Comparison of ENCODE assay signal across 10 cellular contexts in the genomic region with DNA sequence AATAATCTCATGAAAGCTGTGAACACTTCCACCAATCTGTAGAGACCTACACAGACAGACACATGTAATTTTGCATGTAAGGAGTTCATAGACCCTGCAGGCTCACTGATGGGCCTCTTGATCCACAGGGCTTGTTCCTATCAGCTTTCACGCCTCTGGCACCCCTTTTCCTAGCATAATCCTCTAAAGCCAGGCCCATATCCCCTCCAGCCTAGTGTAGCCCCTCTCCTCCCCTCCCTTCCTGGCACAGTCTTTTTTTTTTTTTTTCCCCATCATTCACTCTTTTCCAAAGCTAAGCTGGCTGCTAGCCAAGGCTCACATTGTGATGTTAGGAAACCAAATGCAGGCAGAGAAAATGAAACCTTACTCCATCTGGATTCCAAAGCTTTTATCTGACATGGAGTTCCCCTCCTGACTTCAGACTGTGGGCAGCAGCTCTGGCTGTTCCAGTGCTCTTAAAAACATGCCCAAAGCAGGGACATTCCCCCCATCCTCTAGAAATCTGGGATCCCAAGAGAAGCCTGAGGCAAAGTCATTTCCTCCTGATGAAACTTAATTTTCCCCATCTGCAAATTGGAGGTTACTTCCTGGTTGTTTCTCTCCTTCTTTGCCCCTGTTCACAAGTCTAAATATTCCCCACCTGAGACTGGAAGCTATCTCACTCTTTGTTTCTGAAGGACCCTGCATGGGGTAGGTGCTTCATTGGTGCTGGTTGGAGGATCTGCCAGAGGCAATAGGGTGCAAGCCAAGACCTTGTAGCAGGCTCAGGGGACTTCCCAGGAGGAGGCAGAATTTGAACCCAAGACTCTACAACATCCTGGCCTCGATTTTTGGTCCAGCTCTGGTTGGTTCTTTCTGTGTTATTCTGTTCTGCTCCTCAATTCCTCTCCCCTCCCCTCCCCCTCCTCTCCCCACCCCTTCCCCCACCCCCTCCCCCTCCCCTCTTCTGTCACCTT. TPM values are rescaled to one million over a fixed set of nuclear protein-coding genes. Genes with fewer than 3 reads are reported as not detected.
DNase-seq lines count a peak whose midpoint lies in the region; ATAC-seq and TF ChIP-seq lines count a peak whose summit lies in the region.
"Had no signal": no experiment of that assay in that cellular context is flagged by ENCODE, and none has a peak within 500 bp of the region (broad histone marks: within the 10 kb centered on the region; RNA-seq: fewer than 3 reads in every experiment).

No MANE protein-coding gene starts in this region.

- peak overlapping the region; percentile 73 for H3K27ac ChIP-seq in brain microvascular endothelial cell
- H3K27ac ChIP-seq in RWPE1 = no peak overlapping the region

- in situ Hi-C loops in brain microvascular endothelial cell (cut with HindIII; ENCODE audit: low pct_ligation_motif_present, low sequenced_read_pairs) = no loop called here

- POLR2A ChIA-PET in RWPE1 (lab: Yijun Ruan, JAX; ENCODE audit: low non-redundant PET) = interaction anchor here (0.6 kb wide), 1 partner anchor 39 kb away, joined by 11 read pairs; no protein-coding TSS in a partner anchor

- H3K9me3 ChIP-seq in mucosa of descending colon = no peaks in the 10 kb centered on the region

- peak overlapping the region; percentile 97 to 98 for H3K27ac Mint-ChIP-seq in natural killer cell

- intact Hi-C loops in natural killer cell (cut with micrococcal nuclease) (loop anchor here (1.0 to 5.0 kb wide), 6 partner anchors 8 to 648 kb away; partner anchors contain the start of genes CCL4L2, CCL5 and SLFN5), mucosa of descending colon (cut with DNase I, micrococcal nuclease) (no loop called here)

- peak; percentile 20 for DNase-seq in DMS 273 treated with DMSO at 0.1 percent for 48 hours (lab: John Stamatoyannopoulos, UW)
- DNase-seq in NCI-H146 treated with DMSO at 0.1 percent for 48 hours (lab: John Stamatoyannopoulos, UW; ENCODE audit: unreplicated experiment) = peak; percentile 9
- DNase-seq in brain microvascular endothelial cell = peak; percentile 68
- no peak for DNase-seq in natural killer cell
- no peak for DNase-seq in mucosa of descending colon
- DNase-seq in RWPE1 (ENCODE audit: low spot score) = no peak
- DNase-seq: activated CD4-positive, alpha-beta T cell treated with anti-CD3 and anti-CD28 coated beads, Interleukin-2, amount 50 U/mL, for 48 hours; KG1 had no signal

- H3K36me3 ChIP-seq in brain microvascular endothelial cell (replicated peaks) (no peaks in the 10 kb centered on the region), mucosa of descending colon (ENCODE audit: low read depth) (no peaks in the 10 kb centered on the region)

- ATAC-seq in natural killer cell (peak; percentile 21 to 51 (median 32)), mucosa of descending colon (no peak), HG02610 (IDR thresholded peaks at IDR 0.05; ENCODE audit: unreplicated experiment) (no peak), GM21360 (IDR thresholded peaks at IDR 0.05; ENCODE audit: unreplicated experiment) (no peak)

- no peaks in the 10 kb centered on the region for H3K36me3 Mint-ChIP-seq in natural killer cell

- H3K4me1 Mint-ChIP-seq in natural killer cell = peaks cover 67 to 82% of the 10 kb centered on the region in 2 donors

- H3K9me3 Mint-ChIP-seq in natural killer cell = no peaks in the 10 kb centered on the region

- H3K4me3 Mint-ChIP-seq in natural killer cell = peak overlapping the region; percentile 80

- H3K4me3 ChIP-seq in brain microvascular endothelial cell (ENCODE audit: low read depth, low read length) (no peak overlapping the region), mucosa of descending colon (no peak overlapping the region)

- TF ChIP-seq CTCF in brain microvascular endothelial cell (IDR thresholded peaks at IDR 0.05; ENCODE audit: low read depth, low read length, missing control alignments) (no peak), natural killer cell (IDR thresholded peaks at IDR 0.05) (no peak), mucosa of descending colon (IDR thresholded peaks at IDR 0.05) (no peak), RWPE1 (conservative IDR thresholded peaks at IDR 0.05; ENCODE audit: low read depth) (no peak)

- H3K27me3 Mint-ChIP-seq in natural killer cell (ENCODE audit: low read depth in 2 of 2) = no peaks in the 10 kb centered on the region

- CTCF ChIA-PET in RWPE1 (lab: Yijun Ruan, JAX) = no interaction called here

- no peaks in the 10 kb centered on the region for H3K4me1 ChIP-seq in mucosa of descending colon (ENCODE audit: low read depth)

- no peaks in the 10 kb centered on the region for H3K27me3 ChIP-seq in brain microvascular endothelial cell (replicated peaks)

RNA-seq across cellular contexts. Expression of gene CCL5, which starts 9.9 kb away (rescaled TPM):
- total RNA-seq in natural killer cell = 1,000 to 10,000 TPM in 1 of 3 donors, 100 to 1,000 TPM in 2; 793 to 1,167 (median 825) TPM
- total RNA-seq in mucosa of descending colon = 10 to 100 TPM in 2 of 3 donors, 1 to 10 TPM in 1; 8.4 to 20.6 (median 13.7) TPM

RNA-seq across cellular contexts. Expression of gene HEATR9, which starts 21.4 kb away (rescaled TPM):
- 10 to 100 TPM in 2 of 3 donors, 1 to 10 TPM in 1; 10.0 to 24.1 (median 15.1) TPM for total RNA-seq in natural killer cell
- total RNA-seq in mucosa of descending colon = not detected

RNA-seq across cellular contexts. Expression of gene RDM1, which starts 40.5 kb away (rescaled TPM):
- total RNA-seq in natural killer cell (under 1 TPM; 0.48 to 1.00 (median 0.61) TPM), mucosa of descending colon (1 to 10 TPM in 2 of 3 donors, not detected in 1; 1.3 to 3.1 TPM)

RNA-seq across cellular contexts. Expression of gene LYZL6, which starts 53.4 kb away (rescaled TPM):
- total RNA-seq in natural killer cell (not detected), mucosa of descending colon (not detected)

Comparison
In these comparisons a context has a peak if more than half of its experiments do, and no peak if none do; other contexts are left out.
1. DNase-seq: peak in DMS 273 treated with DMSO at 0.1 percent for 48 hours (single experiment), NCI-H146 treated with DMSO at 0.1 percent for 48 hours (single experiment) and brain microvascular endothelial cell (single experiment); none in natural killer cell (single experiment), mucosa of descending colon (0 of 3) and RWPE1 (single experiment).
2. ATAC-seq: peak in natural killer cell (3 of 3); none in mucosa of descending colon (single experiment), HG02610 (single experiment) and GM21360 (single experiment).
3. RNA of gene CCL5, which starts 9.9 kb away (total RNA-seq): 793 to 1,167 TPM in natural killer cell; 8.4 to 20.6 TPM in mucosa of descending colon; every median in the first group is over 10 times any median in the second.
4. RNA of gene HEATR9, which starts 21.4 kb away (total RNA-seq): 10.0 to 24.1 TPM in natural killer cell; not detected in mucosa of descending colon; every median in the first group is over 10 times any median in the second.